ENCODE assay signal across 21 cellular contexts in the genomic region with DNA sequence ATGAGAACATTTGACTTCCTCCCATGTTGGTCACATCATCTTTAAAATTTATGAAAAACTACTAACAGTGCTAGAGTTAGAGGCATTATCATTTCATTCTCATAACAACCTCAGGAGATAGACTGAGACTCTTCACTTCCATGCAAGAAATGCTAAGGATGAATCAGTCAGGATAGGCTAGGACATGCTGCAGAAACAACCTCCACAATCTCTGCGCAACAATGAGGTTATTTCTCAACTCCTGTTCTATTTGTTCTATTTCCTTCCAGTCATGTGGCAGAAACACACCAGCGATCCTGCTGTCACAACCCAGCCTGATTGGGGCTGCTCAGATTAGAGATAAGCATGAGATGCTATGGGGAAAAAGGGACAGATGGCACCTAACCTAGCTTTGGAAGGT. TPM values are rescaled to one million over a fixed set of nuclear protein-coding genes. Genes with fewer than 3 reads are reported as not detected.
A peak's percentile ranks its signal among the peaks of the same experiment; 100 is the strongest.
DNase-seq lines count a peak whose midpoint lies in the region; ATAC-seq, FAIRE-seq and TF ChIP-seq lines count a peak whose summit lies in the region.
"Had no signal": no experiment of that assay in that cellular context is flagged by ENCODE, and none has a peak within 500 bp of the region (broad histone marks: within the 10 kb centered on the region; RNA-seq: fewer than 3 reads in every experiment).

No MANE protein-coding gene starts in this region.

- H3K9ac ChIP-seq in HepG2 (ENCODE audit: insufficient read depth, low read depth, low read length) (no peak overlapping the region), K562 (ENCODE audit: insufficient read depth in 1 of 2, low read depth in 2 of 2, low read length in 2 of 2) (no peak overlapping the region)
- H3K9ac ChIP-seq: BLaER1 treated with 17β-estradiol and CSF1 and Interleukin-3, amounts not matched to agents 10 nM and 100 nM had no signal

- H3K36me3 ChIP-seq in HepG2 (replicated peaks in 1 of 2; ENCODE audit: control insufficient read depth in 1 of 2, insufficient read depth in 2 of 2, low read length in 2 of 2) (no peaks in the 10 kb centered on the region), right lobe of liver (no peaks in the 10 kb centered on the region), K562 (ENCODE audit: control insufficient read depth, insufficient read depth, low read length) (no peaks in the 10 kb centered on the region)
- H3K36me3 ChIP-seq: BLaER1 treated with 17β-estradiol and CSF1 and Interleukin-3, amounts not matched to agents 10 nM and 100 nM had no signal

- H4K20me1 ChIP-seq in HepG2 (ENCODE audit: insufficient read depth, low read length) (no peaks in the 10 kb centered on the region), K562 (replicated peaks; ENCODE audit: control insufficient read depth, insufficient read depth, low read length) (no peaks in the 10 kb centered on the region)

- H3K9me1 ChIP-seq in K562 (ENCODE audit: control insufficient read depth, insufficient read depth, low read length): no peaks in the 10 kb centered on the region

- BruUV-seq in HepG2 (replicated peaks; lab: Mats Ljungman, UMichigan) (no TSS peak), K562 (replicated peaks; lab: Mats Ljungman, UMichigan) (no TSS peak)

- peaks cover 26% of the 10 kb centered on the region for H3K4me1 Mint-ChIP-seq in stimulated activated effector memory CD8-positive, alpha-beta T cell treated with anti-CD3 and anti-CD28 coated beads, Interleukin-12 subunit alpha, Interleukin-12 subunit beta, amount 100 ng/mL, for 72 hours
- H3K4me1 Mint-ChIP-seq in activated CD8-positive, alpha-beta memory T cell treated with anti-CD3 and anti-CD28 coated beads, Interleukin-2, amount 10 ng/mL, durations not matched to agents 7 days and 5 days: peaks cover 31% of the 10 kb centered on the region

- H3K27ac ChIP-seq in HepG2 (ENCODE audit: extremely low read length, insufficient read depth, low read length) (no peak overlapping the region), right lobe of liver (no peak overlapping the region), K562 (ENCODE audit: extremely low read depth, low read depth, low read length) (no peak overlapping the region)
- H3K27ac ChIP-seq: BLaER1 treated with 17β-estradiol and CSF1 and Interleukin-3, amounts not matched to agents 10 nM and 100 nM had no signal

- POLR2A ChIA-PET in HepG2 (lab: Yijun Ruan, JAX) (no interaction called here), K562 (lab: Yijun Ruan, JAX) (interaction anchor here (1.2 kb wide), 1 partner anchor 549 kb away, joined by 3 read pairs; no protein-coding TSS in a partner anchor)

- in situ Hi-C loops in HepG2 (cut with HindIII; ENCODE audit: extremely low pct_ligation_motif_present, low pct_unique_long_range_greater_than_20kb) (no loop called here), K562 (cut with MboI) (no loop called here)

- H3K4me2 ChIP-seq in HepG2 (ENCODE audit: low read depth, low read length) (no peak overlapping the region), K562 (ENCODE audit: insufficient read depth, low read length) (no peak overlapping the region)
- H3K4me2 ChIP-seq: GM23338 had no signal

- CTCF ChIA-PET in HepG2 (lab: Yijun Ruan, JAX; ENCODE audit: low intra/inter-chr PET ratio, low total read pairs) (no interaction called here), K562 (lab: Yijun Ruan, JAX; ENCODE audit: low intra/inter-chr PET ratio) (no interaction called here)
- CTCF ChIA-PET in activated CD8-positive, alpha-beta memory T cell treated with anti-CD3 and anti-CD28 coated beads, Interleukin-2, amount 10 ng/mL, durations not matched to agents 7 days and 5 days (lab: Charles Lee): interaction anchor here (0.6 to 2.2 kb wide), 5 partner anchors 13 to 534 kb away, joined by 3 to 10 read pairs (median 3); no protein-coding TSS in a partner anchor

- intact Hi-C loops in HepG2 (cut with micrococcal nuclease; ENCODE audit: unreplicated experiment) (no loop called here), right lobe of liver (cut with DNase I) (no loop called here), K562 (cut with micrococcal nuclease) (loop anchor here (10.0 kb wide), 1 partner anchor 552 kb away; the partner anchor contains the start of gene POLR3B)

- H3K27me3 Mint-ChIP-seq in activated CD8-positive, alpha-beta memory T cell treated with anti-CD3 and anti-CD28 coated beads, Interleukin-2, amount 10 ng/mL, durations not matched to agents 7 days and 5 days: peaks cover 42% of the 10 kb centered on the region

- FAIRE-seq in HepG2 (lab: Jason Lieb, UNC): no peak
- FAIRE-seq in K562 (lab: Jason Lieb, UNC): peak; percentile 42
- FAIRE-seq: HTR-8/SVneo had no signal

- no peaks in the 10 kb centered on the region for H3K9me3 Mint-ChIP-seq in stimulated activated effector memory CD8-positive, alpha-beta T cell treated with anti-CD3 and anti-CD28 coated beads, Interleukin-12 subunit alpha, Interleukin-12 subunit beta, amount 100 ng/mL, for 72 hours
- no peaks in the 10 kb centered on the region for H3K9me3 Mint-ChIP-seq in activated CD8-positive, alpha-beta memory T cell treated with anti-CD3 and anti-CD28 coated beads, Interleukin-2, amount 10 ng/mL, durations not matched to agents 7 days and 5 days (ENCODE audit: low read depth)
- H3K9me3 Mint-ChIP-seq: CD8-positive, alpha-beta T cell; GM23338; HFFc6 had no signal

- TF ChIP-seq RAD21 in HepG2 (CRISPR knock-in tag; IDR thresholded peaks at IDR 0.05) (no peak), K562 (CRISPR knock-in tag; conservative IDR thresholded peaks at IDR 0.05 in 1 of 2, IDR thresholded peaks at IDR 0.05 in 1 of 2) (no peak)

- no peaks in the 10 kb centered on the region for H3K9me3 ChIP-seq in HepG2 (ENCODE audit: low read length)
- H3K9me3 ChIP-seq in right lobe of liver: no peaks in the 10 kb centered on the region
- H3K9me3 ChIP-seq in K562 (replicated peaks; ENCODE audit: control insufficient read depth, insufficient read depth, low read depth, low read length): no peaks in the 10 kb centered on the region

- H3K79me2 ChIP-seq in HepG2 (ENCODE audit: insufficient read depth, low read length): no peaks in the 10 kb centered on the region
- no peaks in the 10 kb centered on the region for H3K79me2 ChIP-seq in K562 (ENCODE audit: control insufficient read depth, insufficient read depth, low read length)

- H3K4me1 ChIP-seq in HepG2 (ENCODE audit: insufficient read depth, low read length) (peaks cover 14% of the 10 kb centered on the region), right lobe of liver (peaks cover 0 to 3% (median 0%) of the 10 kb centered on the region in 4 donors), K562 (replicated peaks in 1 of 2; ENCODE audit: control insufficient read depth in 2 of 2, insufficient read depth in 2 of 2, low read length in 2 of 2) (peaks cover 0 to 7% of the 10 kb centered on the region in 2 experiments; a peak in 3 of 5 replicates)

- H2AFZ ChIP-seq in HepG2 (ENCODE audit: low read length) (no peak overlapping the region), K562 (ENCODE audit: low read depth, low read length) (no peak overlapping the region)

- H3K4me3 ChIP-seq in HepG2 (replicated peaks in 1 of 3; ENCODE audit: insufficient read depth in 1 of 3, low read depth in 2 of 3, low read length in 3 of 3) (no peak overlapping the region), right lobe of liver (no peak overlapping the region), K562 (no peak overlapping the region)
- H3K4me3 ChIP-seq: BLaER1 treated with 17β-estradiol and CSF1 and Interleukin-3, amounts not matched to agents 10 nM and 100 nM; GM23338 had no signal

- H3K27me3 ChIP-seq in HepG2 (ENCODE audit: control insufficient read depth in 1 of 2, insufficient read depth in 2 of 2, low read length in 2 of 2) (peaks cover 1 to 23% of the 10 kb centered on the region in 2 experiments; a peak in 3 of 5 replicates), right lobe of liver (peaks cover 0 to 3% of the 10 kb centered on the region in 2 donors), K562 (ENCODE audit: control insufficient read depth in 2 of 2, insufficient read depth in 2 of 2, low read length in 2 of 2) (peaks cover 16 to 43% of the 10 kb centered on the region in 2 experiments; a peak in 4 of 5 replicates)

- no peak for TF ChIP-seq EP300 in HepG2 (IDR thresholded peaks at IDR 0.05; ENCODE audit: low read depth in 2 of 2, low read length in 2 of 2)
- TF ChIP-seq EP300 in HepG2 (CRISPR knock-in tag; IDR thresholded peaks at IDR 0.05; ENCODE audit: borderline replicate concordance): no peak
- TF ChIP-seq EP300 in K562 (IDR thresholded peaks at IDR 0.05; ENCODE audit: low read length): no peak

- peaks cover 2% of the 10 kb centered on the region for H3K36me3 Mint-ChIP-seq in stimulated activated effector memory CD8-positive, alpha-beta T cell treated with anti-CD3 and anti-CD28 coated beads, Interleukin-12 subunit alpha, Interleukin-12 subunit beta, amount 100 ng/mL, for 72 hours
- no peaks in the 10 kb centered on the region for H3K36me3 Mint-ChIP-seq in activated CD8-positive, alpha-beta memory T cell treated with anti-CD3 and anti-CD28 coated beads, Interleukin-2, amount 10 ng/mL, durations not matched to agents 7 days and 5 days
- H3K36me3 Mint-ChIP-seq: CD8-positive, alpha-beta T cell; IgD-negative memory B cell had no signal

- 43% methylated on average over 2 of the region's 2 CpGs for WGBS in HepG2 (ENCODE audit: low lambda C conversion rate)
- WGBS in right lobe of liver (ENCODE audit: insufficient coverage, low coverage, low lambda C conversion rate, missing lambda C conversion rate): 77% methylated on average over 2 of the region's 2 CpGs
- 7% methylated on average over 2 of the region's 2 CpGs for WGBS in K562 (ENCODE audit: insufficient coverage, low coverage, missing lambda C conversion rate)

- no peak overlapping the region for H3K4me3 Mint-ChIP-seq in stimulated activated effector memory CD8-positive, alpha-beta T cell treated with anti-CD3 and anti-CD28 coated beads, Interleukin-12 subunit alpha, Interleukin-12 subunit beta, amount 100 ng/mL, for 72 hours
- no peak overlapping the region for H3K4me3 Mint-ChIP-seq in activated CD8-positive, alpha-beta memory T cell treated with anti-CD3 and anti-CD28 coated beads, Interleukin-2, amount 10 ng/mL, durations not matched to agents 7 days and 5 days
- H3K4me3 Mint-ChIP-seq: B cell; CD8-positive, alpha-beta T cell; GM23338; HFFc6; IgD-negative memory B cell had no signal

- ATAC-seq in HepG2: no peak
- ATAC-seq in right lobe of liver: no peak
- ATAC-seq in K562: no peak
- ATAC-seq in stimulated activated effector memory CD8-positive, alpha-beta T cell treated with anti-CD3 and anti-CD28 coated beads, Interleukin-12 subunit alpha, Interleukin-12 subunit beta, amount 100 ng/mL, for 72 hours: no peak
- no peak for ATAC-seq in activated CD8-positive, alpha-beta memory T cell treated with anti-CD3 and anti-CD28 coated beads, Interleukin-2, amount 10 ng/mL, durations not matched to agents 7 days and 5 days
- ATAC-seq in HG02759 (IDR thresholded peaks at IDR 0.05; ENCODE audit: unreplicated experiment): no peak
- ATAC-seq: CD8-positive, alpha-beta T cell; GM23338; HCT116 had no signal

- no peak for TF ChIP-seq CTCF in HepG2 (CRISPR knock-in tag; IDR thresholded peaks at IDR 0.05)
- TF ChIP-seq CTCF in right lobe of liver (IDR thresholded peaks at IDR 0.05): no peak
- TF ChIP-seq CTCF in K562 (IDR thresholded peaks at IDR 0.05 in 2 of 3, conservative IDR thresholded peaks at IDR 0.05 in 1 of 3; ENCODE audit: insufficient read depth in 2 of 3, low read depth in 1 of 3, low read length in 3 of 3): no peak

- peak overlapping the region; percentile 46 for H3K27ac Mint-ChIP-seq in stimulated activated effector memory CD8-positive, alpha-beta T cell treated with anti-CD3 and anti-CD28 coated beads, Interleukin-12 subunit alpha, Interleukin-12 subunit beta, amount 100 ng/mL, for 72 hours
- H3K27ac Mint-ChIP-seq in activated CD8-positive, alpha-beta memory T cell treated with anti-CD3 and anti-CD28 coated beads, Interleukin-2, amount 10 ng/mL, durations not matched to agents 7 days and 5 days: no peak overlapping the region
- H3K27ac Mint-ChIP-seq: CD8-positive, alpha-beta T cell; GM23338; HFFc6; IgD-negative memory B cell had no signal

- DNase-seq in HepG2 (ENCODE audit: low spot score) (no peak), right lobe of liver (no peak), SK-N-DZ (ENCODE audit: low spot score) (peak; percentile 33), K562 (ENCODE audit: extremely low read depth in 1 of 4, low spot score in 3 of 4) (no peak)
- no peak for DNase-seq in stimulated activated effector memory CD8-positive, alpha-beta T cell treated with anti-CD3 and anti-CD28 coated beads, Interleukin-12 subunit alpha, Interleukin-12 subunit beta, amount 100 ng/mL, for 72 hours (ENCODE audit: low spot score in 2 of 2)
- no peak for DNase-seq in activated CD8-positive, alpha-beta memory T cell treated with anti-CD3 and anti-CD28 coated beads, Interleukin-2, amount 10 ng/mL, durations not matched to agents 7 days and 5 days
- DNase-seq in stimulated activated CD4-positive, alpha-beta T cell treated with anti-CD3 and anti-CD28 coated beads, Interleukin-15, amount 100 ng/mL, for 24 hours: no peak
- DNase-seq: 8988T; Calu3; CD8-positive, alpha-beta T cell; DMS79 treated with DMSO at 0.1 percent for 48 hours; GF-D8; H7; HFFc6 had no signal

- TF ChIP-seq POLR2A in HepG2 (IDR thresholded peaks at IDR 0.05; ENCODE audit: insufficient read depth in 1 of 2, low read depth in 2 of 2, low read length in 2 of 2): no peak
- no peak for TF ChIP-seq POLR2A in right lobe of liver (IDR thresholded peaks at IDR 0.05)
- no peak for TF ChIP-seq POLR2A in K562 (conservative IDR thresholded peaks at IDR 0.05)

RNA-seq across cellular contexts. Expression of gene TMEM263, which starts 49.0 kb away (rescaled TPM):
- total RNA-seq in HepG2 (2016; rRNA removed; fragmentation: Illumina TruSeq; extraction: Trizol) (58.6 and 73.7 TPM in 2 replicates), right lobe of liver (10 to 100 TPM; 23.9 to 40.9 (median 38.1) TPM), K562 (2014; rRNA removed) (14.8 and 18.7 TPM in 2 replicates), K562 (2014; rRNA removed; fragmentation: Illumina TruSeq; extraction: Trizol) (31.6 and 35.0 TPM in 2 replicates), K562 (2015; rRNA removed; fragmentation: Illumina TruSeq; extraction: Trizol) (24.1 and 26.4 TPM in 2 replicates), K562 (2021) (26.7 and 27.4 TPM in 2 replicates)
- total RNA-seq in HepG2 (2016; cell fraction: cytosol; rRNA removed; fragmentation: Illumina TruSeq; extraction: Trizol; ENCODE audit: low read depth): 9.5 and 9.6 TPM in 2 replicates
- 64.2 and 75.9 TPM in 2 replicates for total RNA-seq in HepG2 (2016; cell fraction: insoluble cytoplasmic fraction; rRNA removed; fragmentation: Illumina TruSeq; extraction: Trizol)
- 34.4 and 35.4 TPM in 2 replicates for total RNA-seq in HepG2 (2016; cell fraction: membrane; rRNA removed; fragmentation: Illumina TruSeq; extraction: Trizol)
- total RNA-seq in HepG2 (2016; cell fraction: nucleus; rRNA removed; fragmentation: Illumina TruSeq; extraction: Trizol): 45.8 and 48.3 TPM in 2 replicates
- polyA plus RNA-seq in HepG2 (2011; rRNA removed) (19.1 and 25.9 TPM in 2 replicates), K562 (2011; rRNA removed) (36.7 and 37.8 TPM in 2 replicates), K562 (2014; fragmentation: Illumina TruSeq; extraction: Trizol) (22.3 and 24.4 TPM in 2 replicates), K562 (2014; fragmentation: Nextera tagmentation; extraction: Ambion mirVana) (10 to 100 TPM; 14.8 to 17.8 TPM), K562 (2014; rRNA removed) (12.6 and 13.7 TPM in 2 replicates)
- polyA plus RNA-seq in HepG2 (2011; cell fraction: cytosol; rRNA removed): 13.1 and 17.8 TPM in 2 replicates
- 18.4 and 19.9 TPM in 2 replicates for polyA plus RNA-seq in HepG2 (2011; cell fraction: nucleus; rRNA removed)
- polyA plus RNA-seq in HepG2 (2012): 35.8 and 39.5 TPM in 2 replicates
- polyA plus RNA-seq in HepG2 (2016; cell fraction: cytosol; fragmentation: Illumina TruSeq; extraction: Trizol; ENCODE audit: low read depth): 4.8 and 5.7 TPM in 2 replicates
- polyA plus RNA-seq in HepG2 (2016; cell fraction: insoluble cytoplasmic fraction; fragmentation: Illumina TruSeq; extraction: Trizol; ENCODE audit: low read depth): 71.3 and 74.5 TPM in 2 replicates
- 18.7 and 19.8 TPM in 2 replicates for polyA plus RNA-seq in HepG2 (2016; cell fraction: membrane; fragmentation: Illumina TruSeq; extraction: Trizol; ENCODE audit: low read depth)
- polyA plus RNA-seq in HepG2 (2016; cell fraction: nucleus; fragmentation: Illumina TruSeq; extraction: Trizol; ENCODE audit: insufficient read depth, low read depth): 48.5 and 51.5 TPM in 2 replicates
- polyA minus RNA-seq in HepG2 (2011; rRNA and poly(A)+ RNA removed; ENCODE audit: low replicate concordance): 20.6 and 24.3 TPM in 2 replicates
- 28.8 and 36.3 TPM in 2 replicates for polyA minus RNA-seq in HepG2 (2011; cell fraction: cytosol; rRNA and poly(A)+ RNA removed)
- 75.8 and 103 TPM in 2 replicates for polyA minus RNA-seq in HepG2 (2011; cell fraction: nucleus; rRNA and poly(A)+ RNA removed)
- 25.4 and 26.7 TPM in 2 replicates for polyA plus RNA-seq in SK-N-DZ (2014; cell fraction: cytosol; rRNA removed)
- polyA plus RNA-seq in SK-N-DZ (2014; cell fraction: nucleus; rRNA removed): 12.8 and 13.8 TPM in 2 replicates
- 16.9 and 65.5 TPM in 2 replicates for total RNA-seq in K562 (2011; cell fraction: chromatin; rRNA removed; ENCODE audit: low replicate concordance)
- total RNA-seq in K562 (2011; cell fraction: nucleolus; rRNA removed): 8.3 and 13.7 TPM in 2 replicates
- 27.2 and 42.5 TPM in 2 replicates for total RNA-seq in K562 (2011; cell fraction: nucleoplasm; rRNA removed)
- 11.5 and 19.9 TPM in 2 replicates for polyA plus RNA-seq in K562 (2011; cell fraction: cytosol; rRNA removed)
- 12.5 and 19.9 TPM in 2 replicates for polyA plus RNA-seq in K562 (2011; cell fraction: nucleus; rRNA removed)
- polyA plus RNA-seq in K562 (2012): 21.6 and 24.9 TPM in 2 replicates
- polyA minus RNA-seq in K562 (2011; rRNA and poly(A)+ RNA removed): 67.2 and 88.0 TPM in 2 replicates
- polyA minus RNA-seq in K562 (2011; cell fraction: cytosol; rRNA and poly(A)+ RNA removed): 27.7 and 36.7 TPM in 2 replicates
- 11.0 and 29.5 TPM in 2 replicates for polyA minus RNA-seq in K562 (2011; cell fraction: nucleus; rRNA and poly(A)+ RNA removed)
- total RNA-seq in activated CD8-positive, alpha-beta memory T cell treated with anti-CD3 and anti-CD28 coated beads, Interleukin-2, amount 10 ng/mL, durations not matched to agents 7 days and 5 days: 10 to 100 TPM; 18.9 to 28.8 TPM

Comparison
In these comparisons a context has a peak if more than half of its experiments do, and no peak if none do; other contexts are left out.
1. Of the 241 proteins assayed by ChIP-seq in both HepG2 and K562: peak only in HepG2: none; only in K562: none; in both: ZNF12; in neither: 240.